In genomic region chr2:73339171-73339678, GRCh38 we compare ENCODE assay signal across 16 cellular contexts. TPM values are rescaled to one million over a fixed set of nuclear protein-coding genes. Genes with fewer than 3 reads are reported as not detected.
"Had no signal": no experiment of that assay in that cellular context is flagged by ENCODE, and none has a peak within 500 bp of the region (broad histone marks: within the 10 kb centered on the region; RNA-seq: fewer than 3 reads in every experiment).

No MANE protein-coding gene starts in this region.

- H3K4me1 Mint-ChIP-seq: brain; central memory CD8-positive, alpha-beta T cell had no signal

- ATAC-seq: activated naive CD4-positive, alpha-beta T cell treated with anti-CD3 and anti-CD28 coated beads, Interleukin-2, amount 50 U/mL, for 72 hours; gastrocnemius medialis had no signal

- H3K27me3 ChIP-seq: stomach had no signal

- H3K27me3 Mint-ChIP-seq: central memory CD8-positive, alpha-beta T cell had no signal

- H3K4me3 Mint-ChIP-seq: activated T-cell treated with anti-CD3 and anti-CD28 coated beads, Interleukin-2, amount 50 U/mL, for 24 hours; brain; central memory CD8-positive, alpha-beta T cell had no signal

- DNase-seq: activated effector memory CD4-positive, alpha-beta T cell treated with anti-CD3 and anti-CD28 coated beads, Interleukin-2, amount 50 U/mL, for 16 hours; activated T-cell treated with anti-CD3 and anti-CD28 coated beads, Interleukin-2, amount 50 U/mL, for 24 hours; amniotic stem cell; effector memory CD4-positive, alpha-beta T cell; gastrocnemius medialis; kidney glomerular epithelial cell; posterior cingulate gyrus; stimulated activated CD4-positive, alpha-beta T cell treated with anti-CD3 and anti-CD28 coated beads, Interleukin-4, amount 100 ng/mL, for 4 hours; stomach had no signal

- H3K4me3 ChIP-seq: gastrocnemius medialis, stomach, thoracic aorta had no signal

- H3K4me1 ChIP-seq: gastrocnemius medialis, stomach had no signal

- H3K36me3 Mint-ChIP-seq: activated naive CD4-positive, alpha-beta T cell treated with anti-CD3 and anti-CD28 coated beads, Interleukin-2, amount 50 U/mL, for 72 hours; brain had no signal

- H3K36me3 ChIP-seq: gastrocnemius medialis, stomach, thoracic aorta had no signal

- H3K9me3 ChIP-seq: thoracic aorta had no signal

- H3K27ac Mint-ChIP-seq: activated naive CD4-positive, alpha-beta T cell treated with anti-CD3 and anti-CD28 coated beads, Interleukin-2, amount 50 U/mL, for 72 hours; activated T-cell treated with anti-CD3 and anti-CD28 coated beads, Interleukin-2, amount 50 U/mL, for 24 hours; brain had no signal

- H3K9me3 Mint-ChIP-seq: activated naive CD4-positive, alpha-beta T cell treated with anti-CD3 and anti-CD28 coated beads, Interleukin-2, amount 50 U/mL, for 72 hours; central memory CD8-positive, alpha-beta T cell had no signal

- H3K27ac ChIP-seq: gastrocnemius medialis, stomach, thoracic aorta had no signal

RNA-seq across cellular contexts. Expression of gene EGR4, which starts 45.9 kb away (rescaled TPM):
- total RNA-seq: gastrocnemius medialis, liver, myocyte, skeletal muscle tissue, stomach, thoracic aorta had no signal
